9 cellular contexts compared by ENCODE assay signal in the genomic region with DNA sequence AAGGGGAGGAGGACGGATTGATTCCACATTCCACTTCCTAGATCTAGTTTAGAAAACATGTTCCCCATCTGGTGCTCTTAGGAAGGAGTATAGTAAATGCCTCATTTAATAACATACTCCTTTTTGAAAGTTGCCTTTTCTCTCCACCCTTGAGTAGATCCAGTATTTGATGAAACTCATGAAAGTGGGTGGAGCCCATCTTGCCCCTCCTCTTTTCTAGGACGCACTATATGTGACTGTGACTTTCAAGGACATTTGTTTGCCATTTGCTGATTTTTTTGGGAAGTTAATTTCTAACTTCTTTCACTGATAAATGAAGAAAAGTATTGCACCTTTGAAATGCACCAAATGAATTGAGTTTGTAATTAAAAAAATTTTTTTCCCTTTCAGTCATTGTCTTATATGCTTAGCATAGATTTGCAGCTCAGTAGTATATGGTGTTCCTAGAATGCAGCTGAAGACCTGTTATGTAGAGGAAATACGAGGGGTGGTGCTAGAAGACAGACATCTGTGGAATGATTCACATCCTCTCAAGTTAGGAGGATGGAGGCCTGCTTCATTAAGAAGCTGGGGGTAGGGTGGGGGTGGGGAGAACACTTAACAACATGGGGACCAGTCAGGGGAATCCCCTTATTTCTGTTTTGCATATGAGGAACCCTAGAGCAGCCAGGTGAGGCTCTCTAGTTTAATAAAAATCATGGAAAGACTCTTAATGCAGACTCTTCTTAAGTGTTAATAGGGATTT. TPM values are rescaled to one million over a fixed set of nuclear protein-coding genes. Genes with fewer than 3 reads are reported as not detected.
A peak's percentile ranks its signal among the peaks of the same experiment; 100 is the strongest.
DNase-seq lines count a peak whose midpoint lies in the region; ATAC-seq and TF ChIP-seq lines count a peak whose summit lies in the region.
"Not testable (repeated sequence)": the region's sequence is repeated elsewhere in the genome, so short reads cannot be mapped to it uniquely, and the experiment has no call there.
"Had no signal": no experiment of that assay in that cellular context is flagged by ENCODE, and none has a peak within 500 bp of the region (broad histone marks: within the 10 kb centered on the region; RNA-seq: fewer than 3 reads in every experiment).

No MANE protein-coding gene starts in this region.

- not testable (repeated sequence) for H3K4me3 Mint-ChIP-seq in activated naive CD8-positive, alpha-beta T cell treated with anti-CD3 and anti-CD28 coated beads, Interleukin-2, amount 50 U/mL, for 24 hours
- H3K4me3 Mint-ChIP-seq in natural killer cell: peak overlapping the region; percentile 57

- H3K4me3 ChIP-seq in fibroblast of pulmonary artery (replicated peaks; ENCODE audit: low read depth, low read length): not testable (repeated sequence)

- peak; percentile 8 for TF ChIP-seq CTCF in GM10266 (IDR thresholded peaks at IDR 0.05; ENCODE audit: control insufficient read depth, insufficient read depth, low read depth, missing control alignments)
- TF ChIP-seq CTCF in fibroblast of pulmonary artery (IDR thresholded peaks at IDR 0.05; ENCODE audit: low read length, missing control alignments): peak; percentile 5
- TF ChIP-seq CTCF in natural killer cell (IDR thresholded peaks at IDR 0.05): not testable (repeated sequence)

- not testable (repeated sequence) for H3K27me3 Mint-ChIP-seq in activated naive CD8-positive, alpha-beta T cell treated with anti-CD3 and anti-CD28 coated beads, Interleukin-2, amount 50 U/mL, for 24 hours; natural killer cell (ENCODE audit: low read depth in 2 of 2)

- DNase-seq in GM10266 (ENCODE audit: extremely low spot score) (peak; percentile 32), HK-2 (ENCODE audit: unreplicated experiment) (peak; percentile 28), RPMI7951 (ENCODE audit: low read depth) (peak; percentile 65), fibroblast of pulmonary artery (ENCODE audit: low read depth) (peak; percentile 72)
- peak; percentile 35 for DNase-seq in activated CD4-positive, alpha-beta T cell treated with anti-CD3 and anti-CD28 coated beads, Interleukin-2, amount 50 U/mL, for 1 hour
- DNase-seq in activated naive CD8-positive, alpha-beta T cell treated with anti-CD3 and anti-CD28 coated beads, Interleukin-2, amount 50 U/mL, for 24 hours: peak; percentile 40
- DNase-seq in natural killer cell: not testable (repeated sequence)
- peak; percentile 13 to 43 (median 32) for DNase-seq in stimulated activated naive CD4-positive, alpha-beta T cell (lab: John Stamatoyannopoulos, UW)

- H3K27ac Mint-ChIP-seq in activated naive CD8-positive, alpha-beta T cell treated with anti-CD3 and anti-CD28 coated beads, Interleukin-2, amount 50 U/mL, for 24 hours: peak overlapping the region; percentile 75
- peak overlapping the region; percentile 81 to 85 for H3K27ac Mint-ChIP-seq in natural killer cell

- peaks cover 66% of the 10 kb centered on the region for H3K36me3 Mint-ChIP-seq in activated naive CD8-positive, alpha-beta T cell treated with anti-CD3 and anti-CD28 coated beads, Interleukin-2, amount 50 U/mL, for 24 hours (ENCODE audit: low read depth)
- H3K36me3 Mint-ChIP-seq in natural killer cell: peaks cover 11% of the 10 kb centered on the region

- intact Hi-C loops in natural killer cell (cut with micrococcal nuclease): not testable (repeated sequence)

- H3K4me1 Mint-ChIP-seq in activated naive CD8-positive, alpha-beta T cell treated with anti-CD3 and anti-CD28 coated beads, Interleukin-2, amount 50 U/mL, for 24 hours: peaks cover 80% of the 10 kb centered on the region
- H3K4me1 Mint-ChIP-seq in natural killer cell: peaks cover 73 to 76% of the 10 kb centered on the region in 2 donors

- peak; percentile 96 for ATAC-seq in activated naive CD8-positive, alpha-beta T cell treated with anti-CD3 and anti-CD28 coated beads, Interleukin-2, amount 50 U/mL, for 24 hours
- ATAC-seq in natural killer cell: peak; percentile 76 to 83 (median 83)

- not testable (repeated sequence) for H3K9me3 Mint-ChIP-seq in activated naive CD8-positive, alpha-beta T cell treated with anti-CD3 and anti-CD28 coated beads, Interleukin-2, amount 50 U/mL, for 24 hours; natural killer cell

RNA-seq across cellular contexts. Expression of gene CDC42, which starts 39.7 kb away (rescaled TPM):
- total RNA-seq in RPMI7951 (2014; rRNA removed; shearing (Covaris generic)): 554 and 659 TPM in 2 replicates
- 100 to 1,000 TPM; 454 to 470 (median 463) TPM for total RNA-seq in natural killer cell

RNA-seq across cellular contexts. Expression of gene WNT4, which starts 50.7 kb away (rescaled TPM):
- not detected in 2 replicates for total RNA-seq in RPMI7951 (2014; rRNA removed; shearing (Covaris generic))
- not detected for total RNA-seq in natural killer cell
- total RNA-seq: Right ventricle myocardium inferior had no signal
